1 cellular context compared by ENCODE assay signal in the genomic region with DNA sequence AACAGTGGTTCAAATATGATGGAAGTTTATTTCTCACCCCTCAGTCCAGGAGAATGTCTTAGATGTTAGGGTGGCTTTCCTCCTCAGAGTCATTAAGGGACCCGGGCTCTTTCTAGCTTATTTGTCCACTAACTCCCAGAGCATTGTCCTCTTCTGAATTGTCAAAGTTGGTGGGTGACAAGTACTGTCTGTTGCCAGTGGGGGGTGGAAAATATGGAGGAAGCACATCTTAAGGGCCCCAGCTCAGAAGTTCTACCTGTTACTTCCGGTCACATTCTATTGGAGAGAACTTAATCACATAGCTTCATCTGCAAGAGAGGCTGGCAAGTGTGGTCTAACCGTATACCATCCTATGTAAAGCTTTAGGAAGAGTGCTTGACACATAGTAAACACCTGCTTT.
TF ChIP-seq lines count a peak whose summit lies in the region.

No MANE protein-coding gene starts in this region.

TF ChIP-seq in A549, 52 proteins besides CTCF, POLR2A, EP300 and RAD21:
- TF ChIP-seq JUNB (IDR thresholded peaks at IDR 0.05) (no peak), PBX3 (IDR thresholded peaks at IDR 0.05) (no peak), NFE2L2 (conservative IDR thresholded peaks at IDR 0.05; ENCODE audit: low read length) (no peak), ZC3H11A (IDR thresholded peaks at IDR 0.05) (no peak), HDAC2 (IDR thresholded peaks at IDR 0.05) (no peak), CEBPB (IDR thresholded peaks at IDR 0.05) (no peak), NPAS2 (CRISPR knock-in tag; IDR thresholded peaks at IDR 0.05; ENCODE audit: borderline replicate concordance) (no peak), CBX8 (IDR thresholded peaks at IDR 0.05) (no peak), ATOH8 (CRISPR knock-in tag; IDR thresholded peaks at IDR 0.05; ENCODE audit: low read depth) (no peak), ZFP36 (IDR thresholded peaks at IDR 0.05; ENCODE audit: borderline replicate concordance, partially characterized antibody) (no peak), HOXB5 (CRISPR knock-in tag; IDR thresholded peaks at IDR 0.05) (no peak), ZNF302 (CRISPR knock-in tag; IDR thresholded peaks at IDR 0.05) (no peak), ESRRA (IDR thresholded peaks at IDR 0.05; ENCODE audit: borderline replicate concordance, low read length) (no peak), TP53 (CRISPR knock-in tag; IDR thresholded peaks at IDR 0.05) (no peak), ELK1 (IDR thresholded peaks at IDR 0.05; ENCODE audit: low read depth, low read length) (no peak), PHF8 (IDR thresholded peaks at IDR 0.05; ENCODE audit: borderline replicate concordance, low read depth) (no peak), RFX5 (IDR thresholded peaks at IDR 0.05) (no peak), CBX2 (IDR thresholded peaks at IDR 0.05; ENCODE audit: borderline replicate concordance, low read depth) (no peak)
